8 cellular contexts compared by ENCODE assay signal in the genomic region with DNA sequence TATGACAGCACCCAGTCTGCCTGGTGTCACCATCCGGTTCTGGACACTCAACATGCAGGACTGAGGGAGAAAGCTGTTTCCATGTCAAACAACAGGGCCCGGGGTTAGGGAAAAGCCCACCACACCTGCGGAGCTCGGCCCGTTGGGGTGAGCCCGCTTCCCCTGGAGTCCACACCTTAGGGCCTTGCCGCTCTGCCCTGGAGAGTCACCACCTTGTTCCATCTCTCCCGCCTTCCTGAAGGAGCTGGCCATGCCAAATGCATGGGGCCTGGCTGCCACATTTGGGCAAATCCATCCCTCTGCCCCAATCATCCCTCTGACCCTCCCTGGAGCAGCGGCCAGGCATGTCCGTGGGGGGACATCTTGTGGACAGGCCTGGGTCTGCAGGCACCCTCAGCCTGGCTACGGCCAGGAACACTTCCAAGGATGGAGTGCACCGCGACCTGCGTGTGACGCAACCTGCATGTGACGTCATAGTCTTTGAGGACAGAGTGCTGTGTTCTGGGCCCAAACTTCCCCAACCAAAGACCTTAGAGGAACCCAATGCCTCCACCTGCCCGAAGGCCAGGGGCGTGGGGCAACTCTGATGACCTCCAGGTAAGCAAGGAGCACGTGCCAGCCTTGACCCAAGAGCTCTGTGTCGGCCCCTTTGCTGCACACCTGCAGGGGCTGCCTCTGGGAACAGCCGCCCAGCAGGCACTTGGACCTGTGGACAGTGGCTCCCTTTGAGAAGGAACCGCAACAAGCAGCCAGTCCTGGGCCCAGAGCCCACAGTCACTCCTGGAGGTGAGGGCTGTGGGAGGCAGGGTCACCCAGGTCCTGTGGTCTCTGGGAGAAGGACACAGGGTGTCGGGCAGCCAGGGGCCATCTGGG. TPM values are rescaled to one million over a fixed set of nuclear protein-coding genes. Genes with fewer than 3 reads are reported as not detected.
DNase-seq lines count a peak whose midpoint lies in the region; ATAC-seq and TF ChIP-seq lines count a peak whose summit lies in the region.

No MANE protein-coding gene starts in this region.

- H3K4me3 ChIP-seq in lung = no peak overlapping the region

- H3K4me1 Mint-ChIP-seq in central memory CD8-positive, alpha-beta T cell = peaks cover 29% of the 10 kb centered on the region

- WGBS in lung, 2 donors = 67% methylated on average over 23 of the region's 23 CpGs

- H3K36me3 Mint-ChIP-seq in central memory CD8-positive, alpha-beta T cell (ENCODE audit: insufficient read depth) = peaks cover 15% of the 10 kb centered on the region

- no peaks in the 10 kb centered on the region for H3K27me3 Mint-ChIP-seq in central memory CD8-positive, alpha-beta T cell

- no peaks in the 10 kb centered on the region for H3K27me3 ChIP-seq in lung (ENCODE audit: control insufficient read depth, insufficient read depth)

- peaks cover 0 to 6% of the 10 kb centered on the region in 2 donors for H3K36me3 ChIP-seq in lung (ENCODE audit: control insufficient read depth in 2 of 2, insufficient read depth in 2 of 2, low read length in 2 of 2)

- peaks cover 0 to 17% of the 10 kb centered on the region in 2 donors for H3K4me1 ChIP-seq in lung (ENCODE audit: control insufficient read depth in 2 of 2, insufficient read depth in 2 of 2, low read length in 2 of 2)

- TF ChIP-seq CTCF in lung (IDR thresholded peaks at IDR 0.05; ENCODE audit: control extremely low read depth, extremely low read depth) = peak; percentile 4

- no peak for ATAC-seq in central memory CD8-positive, alpha-beta T cell (replicated peaks; ENCODE audit: extremely low read depth, poor library complexity, severe bottlenecking)
- ATAC-seq in lung (ENCODE audit: insufficient read depth, low FRiP score) (no peak), GM21723 (IDR thresholded peaks at IDR 0.05; ENCODE audit: unreplicated experiment) (no peak), GM21717 (IDR thresholded peaks at IDR 0.05; ENCODE audit: unreplicated experiment) (no peak)

- peak overlapping the region in 1 of 2 donors; percentile 14 for H3K27ac ChIP-seq in lung (ENCODE audit: low read depth in 1 of 2, low read length in 1 of 2)

- H3K4me3 Mint-ChIP-seq in central memory CD8-positive, alpha-beta T cell = peak overlapping the region; percentile 72

- H3K9me3 Mint-ChIP-seq in central memory CD8-positive, alpha-beta T cell = no peaks in the 10 kb centered on the region

- peak overlapping the region; percentile 8 for H3K27ac Mint-ChIP-seq in central memory CD8-positive, alpha-beta T cell (ENCODE audit: low read depth)

- H3K9me3 ChIP-seq in lung (ENCODE audit: control insufficient read depth in 2 of 2, insufficient read depth in 1 of 2, low read length in 1 of 2) = no peaks in the 10 kb centered on the region

- DNase-seq in DMS53 (lab: John Stamatoyannopoulos, UW) (peak; percentile 50), DMS53 treated with DMSO at 0.1 percent for 48 hours (lab: John Stamatoyannopoulos, UW; ENCODE audit: unreplicated experiment) (no peak), NCI-H2196 treated with DMSO at 0.1 percent for 48 hours (lab: John Stamatoyannopoulos, UW; ENCODE audit: unreplicated experiment) (peak; percentile 30), lung (ENCODE audit: low spot score) (peak; percentile 49), NCI-H2107 (lab: John Stamatoyannopoulos, UW) (no peak)
- DNase-seq in central memory CD8-positive, alpha-beta T cell (ENCODE audit: low spot score in 2 of 2) = no peak

RNA-seq across cellular contexts. Expression of gene CABLES2, which starts 1.7 kb away (rescaled TPM):
- 1 to 10 TPM; 3.5 to 4.4 TPM for total RNA-seq in lung
- polyA plus RNA-seq in lung = 1 to 10 TPM; 1.9 to 3.7 TPM

RNA-seq across cellular contexts. Expression of gene RPS21, which starts 18.4 kb away (rescaled TPM):
- 1,000 to 10,000 TPM in 1 of 2 donors, 100 to 1,000 TPM in 1; 222 to 1,251 TPM for total RNA-seq in lung
- polyA plus RNA-seq in lung = 1,000 to 10,000 TPM; 4,051 to 4,827 TPM

RNA-seq across cellular contexts. Expression of gene RBBP8NL, which starts 22.0 kb away (rescaled TPM):
- 1 to 10 TPM; 1.0 to 1.3 TPM for total RNA-seq in lung
- 1 to 10 TPM in 1 of 2 donors, under 1 TPM in 1; 0.21 to 1.2 TPM for polyA plus RNA-seq in lung

RNA-seq across cellular contexts. Expression of gene LAMA5, which starts 38.2 kb away (rescaled TPM):
- 100 to 1,000 TPM; 209 to 315 TPM for total RNA-seq in lung
- polyA plus RNA-seq in lung = 100 to 1,000 TPM; 116 to 279 TPM

Comparison
In these comparisons a context has a peak if more than half of its experiments do, and no peak if none do; other contexts are left out.
1. DNase-seq: peak in DMS53 (single experiment), NCI-H2196 treated with DMSO at 0.1 percent for 48 hours (single experiment) and lung (single experiment); none in DMS53 treated with DMSO at 0.1 percent for 48 hours (single experiment), central memory CD8-positive, alpha-beta T cell (0 of 2) and NCI-H2107 (single experiment).